5 cellular contexts compared by ENCODE assay signal in the genomic region with DNA sequence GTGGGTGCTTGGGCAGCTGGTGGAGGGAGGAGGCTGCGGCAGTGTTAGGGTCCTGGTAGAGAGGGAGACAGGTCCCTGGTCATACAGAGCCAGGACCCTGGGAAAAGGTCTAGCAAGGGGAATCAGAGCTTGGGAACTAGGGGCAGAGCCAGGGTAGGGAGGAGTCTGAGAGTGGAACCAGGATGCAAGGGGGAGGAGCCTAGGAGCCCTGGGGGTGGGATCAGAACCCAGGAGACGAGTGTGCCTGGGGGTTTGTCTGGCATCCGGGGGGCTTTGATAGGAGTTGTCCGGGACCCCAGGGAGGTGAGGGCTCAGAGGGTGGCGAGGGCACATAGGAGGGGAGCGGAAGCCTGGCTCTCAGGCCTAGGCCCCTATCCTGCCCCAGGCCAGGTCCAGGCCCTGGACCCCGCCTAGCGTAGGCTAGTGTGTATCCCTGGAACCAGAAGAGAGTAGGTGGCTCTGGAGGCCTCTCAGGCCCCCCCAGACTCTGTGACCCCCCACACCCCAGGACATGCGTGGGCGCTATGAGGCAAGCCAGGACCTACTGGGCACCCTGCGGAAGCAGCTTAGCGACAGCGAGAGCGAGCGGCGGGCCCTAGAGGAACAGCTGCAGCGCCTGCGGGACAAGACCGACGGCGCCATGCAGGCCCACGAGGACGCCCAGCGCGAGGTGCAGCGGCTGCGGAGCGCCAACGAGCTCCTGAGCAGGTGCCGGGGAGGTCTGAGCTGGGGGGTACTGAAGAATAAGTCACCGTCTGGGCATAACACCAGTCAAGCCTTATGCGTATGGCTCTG. TPM values are rescaled to one million over a fixed set of nuclear protein-coding genes. Genes with fewer than 3 reads are reported as not detected.
"Had no signal": no experiment of that assay in that cellular context is flagged by ENCODE, and none has a peak within 500 bp of the region (broad histone marks: within the 10 kb centered on the region; RNA-seq: fewer than 3 reads in every experiment).

No MANE protein-coding gene starts in this region.

RNA-seq across cellular contexts. Expression of a gene that starts 40.8 kb away (rescaled TPM):
- total RNA-seq: T-helper 17 cell had no signal

RNA-seq across cellular contexts. Expression of a gene that starts 43.8 kb away (rescaled TPM):
- total RNA-seq: osteoblast had no signal
- polyA plus RNA-seq: aorta, psoas muscle, thymus had no signal
